In genomic region chr18:8229786-8230185, GRCh38 we compare ENCODE assay signal across 19 cellular contexts.
"Had no signal": no experiment of that assay in that cellular context is flagged by ENCODE, and none has a peak within 500 bp of the region (broad histone marks: within the 10 kb centered on the region; RNA-seq: fewer than 3 reads in every experiment).

No MANE protein-coding gene starts in this region.

- H3K36me3 ChIP-seq: ascending aorta, left ventricle myocardium inferior, right atrium auricular region, uterus, WERI-Rb-1 had no signal

- ATAC-seq: activated T-cell treated with anti-CD3 and anti-CD28 coated beads, Interleukin-2, amount 50 U/mL, for 72 hours; mucosa of descending colon had no signal

- H3K9ac ChIP-seq: neural progenitor cell had no signal

- H2AFZ ChIP-seq: neural progenitor cell had no signal

- H3K4me1 ChIP-seq: ascending aorta, left ventricle myocardium inferior, neural progenitor cell, tibial nerve, uterus had no signal

- DNase-seq: activated CD4-positive, alpha-beta T cell treated with anti-CD3 and anti-CD28 coated beads for 1 hour; activated CD4-positive, alpha-beta T cell treated with anti-CD3 and anti-CD28 coated beads, Interleukin-2, amount 50 U/mL, for 4 hours; activated effector memory CD4-positive, alpha-beta T cell treated with anti-CD3 and anti-CD28 coated beads, Interleukin-2, amount 50 U/mL, for 16 hours; activated naive CD4-positive, alpha-beta T cell treated with anti-CD3 and anti-CD28 coated beads, Interleukin-2, amount 50 U/mL, for 16 hours; activated T-cell treated with anti-CD3 and anti-CD28 coated beads, Interleukin-2, amount 50 U/mL, for 72 hours; effector CD8-positive, alpha-beta T cell; foreskin melanocyte; hypothalamus; left ventricle myocardium inferior; mucosa of descending colon; naive B cell; T-helper 2 cell; uterus; WERI-Rb-1 had no signal

- H3K9me3 ChIP-seq: ascending aorta had no signal

- H3K27ac ChIP-seq: ascending aorta, left ventricle myocardium inferior, neural progenitor cell, right atrium auricular region, tibial nerve, uterus, WERI-Rb-1 had no signal

- H3K4me3 ChIP-seq: ascending aorta, left ventricle myocardium inferior, mucosa of descending colon, neural progenitor cell, right atrium auricular region, tibial nerve, uterus had no signal

- FAIRE-seq: endothelial cell of umbilical vein had no signal

- H3K27me3 ChIP-seq: ascending aorta, neural progenitor cell, right atrium auricular region, tibial nerve, uterus had no signal

- H3K4me2 ChIP-seq: neural progenitor cell had no signal
